ENCODE assay signal across 27 cellular contexts in the genomic region with DNA sequence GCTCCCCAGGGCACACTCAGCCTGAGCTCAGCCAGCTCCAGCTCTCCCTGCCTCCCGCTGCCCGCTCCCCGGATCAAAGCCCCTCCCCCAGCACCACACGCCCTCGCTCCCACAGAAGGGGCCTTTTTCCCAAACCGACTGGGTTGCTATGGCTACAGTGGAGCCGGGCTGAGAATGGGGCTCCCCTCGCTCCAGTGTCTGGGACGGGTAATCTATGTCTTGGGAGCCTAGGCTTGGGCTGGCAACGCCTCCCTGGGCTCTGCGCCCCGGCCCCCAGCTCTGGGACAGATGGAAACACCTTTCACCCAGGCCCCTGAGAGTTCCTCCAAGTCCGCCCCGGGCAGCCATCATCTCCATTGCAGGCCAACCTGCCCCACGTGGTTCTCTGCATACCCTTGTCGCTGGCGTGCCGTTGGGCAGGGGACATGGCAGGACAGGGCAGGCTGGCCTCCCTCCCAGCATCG.
DNase-seq lines count a peak whose midpoint lies in the region; ATAC-seq lines count a peak whose summit lies in the region.
"Had no signal": no experiment of that assay in that cellular context is flagged by ENCODE, and none has a peak within 500 bp of the region (broad histone marks: within the 10 kb centered on the region; RNA-seq: fewer than 3 reads in every experiment).

No MANE protein-coding gene starts in this region.

- ATAC-seq in GM18867 (IDR thresholded peaks at IDR 0.05; ENCODE audit: unreplicated experiment) (no peak), HG03565 (IDR thresholded peaks at IDR 0.05; ENCODE audit: unreplicated experiment) (no peak), GM18498 (IDR thresholded peaks at IDR 0.05; ENCODE audit: unreplicated experiment) (no peak)
- ATAC-seq in stimulated activated naive CD8-positive, alpha-beta T cell treated with anti-CD3 and anti-CD28 coated beads, Interleukin-15, Interleukin-2, amounts not matched to agents 100 U/mL and 50 U/mL, for 24 hours = no peak
- ATAC-seq: A549; activated CD8-positive, alpha-beta memory T cell treated with anti-CD3 and anti-CD28 coated beads, Interleukin-2, amount 10 ng/mL, durations not matched to agents 7 days and 5 days; esophagus mucosa; PC-3; Right ventricle myocardium inferior had no signal

- intact Hi-C loops in posterior cingulate gyrus (cut with DNase I) = no loop called here

- H3K27ac ChIP-seq in angular gyrus (ENCODE audit: low read depth, low read length) = peak overlapping the region; percentile 30
- H3K27ac ChIP-seq: A549, prostate gland had no signal

- DNase-seq in Ammon's horn (ENCODE audit: low spot score) (peak; percentile 85), hippocampal formation (lab: John Stamatoyannopoulos, UW) (peak; percentile 70), posterior cingulate gyrus (peak in 9 of 10 donors; percentile 49 to 92 (median 67))
- no peak for DNase-seq in stimulated activated naive CD8-positive, alpha-beta T cell treated with anti-CD3 and anti-CD28 coated beads, Interleukin-15, Interleukin-2, amounts not matched to agents 100 U/mL and 50 U/mL, for 24 hours
- DNase-seq: activated CD4-positive, alpha-beta T cell treated with anti-CD3 and anti-CD28 coated beads, Interleukin-2, amount 50 U/mL, for 1 hour; activated CD4-positive, CD25-positive, alpha-beta regulatory T cell; activated CD8-positive, alpha-beta memory T cell treated with anti-CD3 and anti-CD28 coated beads, Interleukin-2, amount 10 ng/mL, durations not matched to agents 7 days and 5 days; activated T-cell treated with anti-CD3 and anti-CD28 coated beads, Interleukin-2, amount 50 U/mL, for 48 hours; AML-193; CD4-positive, alpha-beta memory T cell; Karpas-422; mesendoderm; NCI-H1417 treated with DMSO at 0.1 percent for 48 hours; NCI-H2081; NCI-H226; NCI-H526 treated with DMSO at 0.1 percent for 48 hours; PC-3; SK-N-SH; stimulated activated CD4-positive, alpha-beta T cell treated with anti-CD3 and anti-CD28 coated beads, Interleukin-4, amount 100 ng/mL, for 1 hour had no signal
